Comparison of ENCODE assay signal across 8 cellular contexts in the genomic region with DNA sequence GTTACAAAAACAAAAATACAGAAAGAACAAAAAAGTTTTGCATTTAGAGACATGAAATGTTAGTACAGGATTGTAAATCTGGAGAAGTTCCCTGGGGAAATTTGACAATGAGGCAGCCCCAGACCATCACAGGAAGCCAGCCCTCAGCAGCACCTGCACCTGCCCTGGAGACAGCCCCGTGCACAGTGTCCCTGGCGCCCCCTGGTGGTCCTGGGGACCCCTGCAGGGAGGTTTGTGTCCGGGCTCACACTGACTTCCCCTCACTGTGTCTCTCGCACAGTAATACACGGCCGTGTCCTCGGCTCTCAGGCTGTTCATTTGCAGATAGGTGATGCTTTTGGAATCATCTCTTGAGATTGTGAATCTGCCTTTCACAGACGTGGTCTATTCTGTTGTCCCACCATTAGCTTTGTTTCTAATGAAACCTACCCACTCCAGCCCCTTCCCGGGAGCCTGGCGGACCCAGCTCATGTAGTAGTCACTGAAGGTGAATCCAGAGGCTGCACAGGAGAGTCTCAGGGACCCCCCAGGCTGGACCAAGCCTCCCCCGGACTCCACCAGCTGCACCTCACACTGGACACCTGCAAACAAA.
DNase-seq lines count a peak whose midpoint lies in the region; ATAC-seq and TF ChIP-seq lines count a peak whose summit lies in the region.
"Not testable (repeated sequence)": the region's sequence is repeated elsewhere in the genome, so short reads cannot be mapped to it uniquely, and the experiment has no call there.

No MANE protein-coding gene starts in this region.

- H3K27ac ChIP-seq in RWPE1, result not testable (repeated sequence)

- not testable (repeated sequence) for H3K9me3 Mint-ChIP-seq in immature natural killer cell; stimulated activated naive CD8-positive, alpha-beta T cell treated with anti-CD3 and anti-CD28 coated beads, Interleukin-15, amount 100 ng/mL, for 72 hours

- peak; percentile 39 for TF ChIP-seq CTCF in RWPE1 (conservative IDR thresholded peaks at IDR 0.05; ENCODE audit: low read depth)

- POLR2A ChIA-PET in RWPE1 (lab: Yijun Ruan, JAX; ENCODE audit: low non-redundant PET), result not testable (repeated sequence)

- H3K4me3 Mint-ChIP-seq in immature natural killer cell, result not testable (repeated sequence)
- H3K4me3 Mint-ChIP-seq in stimulated activated naive CD8-positive, alpha-beta T cell treated with anti-CD3 and anti-CD28 coated beads, Interleukin-15, amount 100 ng/mL, for 72 hours, result peak overlapping the region; percentile 24 to 29

- DNase-seq in DMS53 treated with DMSO at 0.1 percent for 48 hours (lab: John Stamatoyannopoulos, UW; ENCODE audit: unreplicated experiment) (peak; percentile 21), NAMALWA (ENCODE audit: low spot score) (peak; percentile 81), immature natural killer cell (peak; percentile 46 to 64 (median 52))
- not testable (repeated sequence) for DNase-seq in RWPE1 (ENCODE audit: low spot score)
- peak; percentile 83 to 85 for DNase-seq in activated CD4-positive, alpha-beta T cell treated with anti-CD3 and anti-CD28 coated beads, Interleukin-2, amount 50 U/mL, for 48 hours
- peak; percentile 78 for DNase-seq in activated naive CD4-positive, alpha-beta T cell treated with Interleukin-2 at 50 U/mL for 16 hours
- peak; percentile 77 to 81 for DNase-seq in stimulated activated CD4-positive, alpha-beta T cell treated with anti-CD3 and anti-CD28 coated beads, Interleukin-1b, Interleukin-23, amount 100 ng/mL, for 4 hours (ENCODE audit: low read depth in 2 of 2)
- peak; percentile 83 to 85 for DNase-seq in stimulated activated naive CD8-positive, alpha-beta T cell treated with anti-CD3 and anti-CD28 coated beads, Interleukin-15, amount 100 ng/mL, for 72 hours

- not testable (repeated sequence) for H3K36me3 Mint-ChIP-seq in immature natural killer cell

- not testable (repeated sequence) for H3K27ac Mint-ChIP-seq in immature natural killer cell; stimulated activated naive CD8-positive, alpha-beta T cell treated with anti-CD3 and anti-CD28 coated beads, Interleukin-15, amount 100 ng/mL, for 72 hours

- H3K4me1 Mint-ChIP-seq in immature natural killer cell, result peaks cover 7 to 19% of the 10 kb centered on the region in 2 donors
- peaks cover 30% of the 10 kb centered on the region for H3K4me1 Mint-ChIP-seq in stimulated activated naive CD8-positive, alpha-beta T cell treated with anti-CD3 and anti-CD28 coated beads, Interleukin-15, amount 100 ng/mL, for 72 hours

- CTCF ChIA-PET in RWPE1 (lab: Yijun Ruan, JAX), result not testable (repeated sequence)

- peak; percentile 61 for ATAC-seq in stimulated activated naive CD8-positive, alpha-beta T cell treated with anti-CD3 and anti-CD28 coated beads, Interleukin-15, amount 100 ng/mL, for 72 hours

- peaks cover 0 to 12% (median 10%) of the 10 kb centered on the region in 3 donors for H3K27me3 Mint-ChIP-seq in immature natural killer cell (ENCODE audit: low read depth in 3 of 3)
- not testable (repeated sequence) for H3K27me3 Mint-ChIP-seq in stimulated activated naive CD8-positive, alpha-beta T cell treated with anti-CD3 and anti-CD28 coated beads, Interleukin-15, amount 100 ng/mL, for 72 hours
